In genomic region chr16:57704905-57705852, GRCh38 we compare ENCODE assay signal across 21 cellular contexts. TPM values are rescaled to one million over a fixed set of nuclear protein-coding genes. Genes with fewer than 3 reads are reported as not detected.
"Had no signal": no experiment of that assay in that cellular context is flagged by ENCODE, and none has a peak within 500 bp of the region (broad histone marks: within the 10 kb centered on the region; RNA-seq: fewer than 3 reads in every experiment).

No MANE protein-coding gene starts in this region.

- FAIRE-seq: endometrium, frontal cortex, small intestine had no signal

- H3K27ac ChIP-seq: colonic mucosa, left ventricle myocardium inferior, psoas muscle, WERI-Rb-1 had no signal

- H3K36me3 ChIP-seq: colonic mucosa, left ventricle myocardium inferior, WERI-Rb-1 had no signal

- H3K4me3 ChIP-seq: colonic mucosa, left ventricle myocardium inferior, psoas muscle had no signal

- H3K9me3 ChIP-seq: colonic mucosa, left ventricle myocardium inferior, psoas muscle had no signal

- ATAC-seq: activated naive CD4-positive, alpha-beta T cell treated with anti-CD3 and anti-CD28 coated beads, Interleukin-2, amount 50 U/mL, for 72 hours; psoas muscle; right cardiac atrium; T-helper 17 cell had no signal

- H3K4me1 ChIP-seq: colonic mucosa, left ventricle myocardium inferior, psoas muscle had no signal

- H3K27me3 ChIP-seq: colonic mucosa had no signal

- DNase-seq: activated CD4-positive, alpha-beta T cell treated with anti-CD3 and anti-CD28 coated beads, Interleukin-2, amount 50 U/mL, for 48 hours; activated gamma-delta T cell treated with Interleukin-2 at 50 U/mL for 16 hours; amniotic stem cell; colonic mucosa; immature natural killer cell; kidney glomerular epithelial cell; left ventricle myocardium inferior; mammary epithelial cell; midbrain; psoas muscle; right cardiac atrium; small intestine; stimulated activated CD4-positive, alpha-beta T cell treated with anti-CD3 and anti-CD28 coated beads, Interleukin-15, amount 100 ng/mL, for 24 hours; stimulated activated CD4-positive, alpha-beta T cell treated with anti-CD3 and anti-CD28 coated beads, Interleukin-4, amount 100 ng/mL, for 1 hour; T-helper 17 cell; WERI-Rb-1 had no signal

RNA-seq across cellular contexts. Expression of gene DRC7, which starts 10.6 kb away (rescaled TPM):
- total RNA-seq: activated naive CD4-positive, alpha-beta T cell treated with anti-CD3 and anti-CD28 coated beads, Interleukin-2, amount 50 U/mL, for 72 hours; cardiac septum; colonic mucosa; left ventricle myocardium inferior; mammary epithelial cell; psoas muscle; right cardiac atrium had no signal
- polyA plus RNA-seq: esophagus, immature natural killer cell, psoas muscle, right cardiac atrium, small intestine had no signal

RNA-seq across cellular contexts. Expression of gene ADGRG3, which starts 37.1 kb away (rescaled TPM):
- total RNA-seq: frontal cortex, mammary epithelial cell had no signal
- polyA plus RNA-seq: mammary epithelial cell had no signal
